13 cellular contexts compared by ENCODE assay signal in genomic region chr7:29854257-29854938, GRCh38. TPM values are rescaled to one million over a fixed set of nuclear protein-coding genes. Genes with fewer than 3 reads are reported as not detected.
A peak's percentile ranks its signal among the peaks of the same experiment; 100 is the strongest.
DNase-seq lines count a peak whose midpoint lies in the region; ATAC-seq and TF ChIP-seq lines count a peak whose summit lies in the region.
"Had no signal": no experiment of that assay in that cellular context is flagged by ENCODE, and none has a peak within 500 bp of the region (broad histone marks: within the 10 kb centered on the region; RNA-seq: fewer than 3 reads in every experiment).

No MANE protein-coding gene starts in this region.

- H3K4me3 Mint-ChIP-seq in activated naive CD4-positive, alpha-beta T cell treated with anti-CD3 and anti-CD28 coated beads for 36 hours = no peak overlapping the region
- H3K4me3 Mint-ChIP-seq: CD8-positive, alpha-beta T cell had no signal

- H3K9me3 ChIP-seq in GM23248 (ENCODE audit: low read depth) (no peaks in the 10 kb centered on the region), mucosa of descending colon (no peaks in the 10 kb centered on the region)
- H3K9me3 ChIP-seq: tibial nerve had no signal

- H4K20me1 ChIP-seq in GM23248 (ENCODE audit: insufficient read depth) = no peaks in the 10 kb centered on the region

- H3K36me3 ChIP-seq in GM23248 (ENCODE audit: low read depth) (no peaks in the 10 kb centered on the region), brain microvascular endothelial cell (replicated peaks) (no peaks in the 10 kb centered on the region), mucosa of descending colon (ENCODE audit: low read depth) (no peaks in the 10 kb centered on the region)
- H3K36me3 ChIP-seq: tibial nerve had no signal

- H3K4me3 ChIP-seq in GM23248 = no peak overlapping the region
- H3K4me3 ChIP-seq in brain microvascular endothelial cell (ENCODE audit: low read depth, low read length) = no peak overlapping the region
- H3K4me3 ChIP-seq in mucosa of descending colon = no peak overlapping the region
- H3K4me3 ChIP-seq: tibial nerve had no signal

- no peaks in the 10 kb centered on the region for H3K9me3 Mint-ChIP-seq in activated naive CD4-positive, alpha-beta T cell treated with anti-CD3 and anti-CD28 coated beads for 36 hours
- H3K9me3 Mint-ChIP-seq: CD8-positive, alpha-beta T cell had no signal

- peak; percentile 29 for TF ChIP-seq CTCF in brain microvascular endothelial cell (IDR thresholded peaks at IDR 0.05; ENCODE audit: low read depth, low read length, missing control alignments)
- TF ChIP-seq CTCF in mucosa of descending colon (IDR thresholded peaks at IDR 0.05) = no peak

- no peaks in the 10 kb centered on the region for H3K9me2 ChIP-seq in GM23248 (ENCODE audit: insufficient read depth)

- H3K36me3 Mint-ChIP-seq in activated naive CD4-positive, alpha-beta T cell treated with anti-CD3 and anti-CD28 coated beads for 36 hours (ENCODE audit: low read depth) = no peaks in the 10 kb centered on the region
- H3K36me3 Mint-ChIP-seq: CD8-positive, alpha-beta T cell had no signal

- ATAC-seq in mucosa of descending colon (peak; percentile 36), GM19463 (IDR thresholded peaks at IDR 0.05; ENCODE audit: unreplicated experiment) (no peak), GM21576 (IDR thresholded peaks at IDR 0.05; ENCODE audit: unreplicated experiment) (no peak)
- ATAC-seq: CD8-positive, alpha-beta T cell; left lobe of liver had no signal

- intact Hi-C loops in mucosa of descending colon (cut with DNase I, micrococcal nuclease) (no loop called here), posterior vena cava (cut with DNase I) (loop anchor here in 1 of 2 donors (5.0 kb wide), 1 partner anchor 1317 kb away; no protein-coding TSS in a partner anchor)
- intact Hi-C loops in activated naive CD4-positive, alpha-beta T cell treated with anti-CD3 and anti-CD28 coated beads for 36 hours (cut with micrococcal nuclease) = no loop called here

- no peak overlapping the region for H2AFZ ChIP-seq in GM23248
- H2AFZ ChIP-seq: parathyroid adenoma had no signal

- H3K79me2 ChIP-seq in GM23248 (ENCODE audit: insufficient read depth) = no peaks in the 10 kb centered on the region
- H3K79me2 ChIP-seq: parathyroid adenoma had no signal

- WGBS in GM23248 (ENCODE audit: low coverage in 1 of 2, low lambda C conversion rate in 2 of 2, missing lambda C conversion rate in 2 of 2), 2 experiments = 32 to 34% methylated on average over 8 of the region's 8 CpGs

- no peak overlapping the region for H3K27ac ChIP-seq in GM23248
- no peak overlapping the region for H3K27ac ChIP-seq in brain microvascular endothelial cell
- H3K27ac ChIP-seq: parathyroid adenoma, tibial nerve, VCaP had no signal

- no peak overlapping the region for H3K4me2 ChIP-seq in GM23248 (ENCODE audit: unreplicated experiment)

- DNase-seq in GM23248 (peak; percentile 46), NCI-H1105 (lab: John Stamatoyannopoulos, UW) (peak; percentile 57), brain microvascular endothelial cell (no peak), mucosa of descending colon (no peak), posterior vena cava (ENCODE audit: low spot score) (no peak)
- DNase-seq in activated naive CD4-positive, alpha-beta T cell treated with anti-CD3 and anti-CD28 coated beads for 36 hours = no peak
- DNase-seq: CD8-positive, alpha-beta T cell had no signal

- no peaks in the 10 kb centered on the region for H3K27me3 Mint-ChIP-seq in activated naive CD4-positive, alpha-beta T cell treated with anti-CD3 and anti-CD28 coated beads for 36 hours (ENCODE audit: low read depth)

- H3K27me3 ChIP-seq in GM23248 (replicated peaks; ENCODE audit: insufficient read depth) (peaks cover 36% of the 10 kb centered on the region), brain microvascular endothelial cell (replicated peaks) (no peaks in the 10 kb centered on the region)
- H3K27me3 ChIP-seq: tibial nerve had no signal

- CTCF ChIA-PET in activated naive CD4-positive, alpha-beta T cell treated with anti-CD3 and anti-CD28 coated beads for 36 hours (lab: Charles Lee) = no interaction called here

- no peak overlapping the region for H3K9ac ChIP-seq in GM23248
- H3K9ac ChIP-seq: parathyroid adenoma had no signal

- no peak overlapping the region for H3K27ac Mint-ChIP-seq in activated naive CD4-positive, alpha-beta T cell treated with anti-CD3 and anti-CD28 coated beads for 36 hours
- H3K27ac Mint-ChIP-seq: CD8-positive, alpha-beta T cell had no signal

- H3F3A ChIP-seq in GM23248 (ENCODE audit: insufficient read depth) = no peaks in the 10 kb centered on the region

- no peaks in the 10 kb centered on the region for H3K4me1 Mint-ChIP-seq in activated naive CD4-positive, alpha-beta T cell treated with anti-CD3 and anti-CD28 coated beads for 36 hours (ENCODE audit: low read depth)

- H3K4me1 ChIP-seq in GM23248 (ENCODE audit: insufficient read depth) (0 out of 2 replicates have a peak, but pooled peaks cover 3% of the 10 kb centered on the region), mucosa of descending colon (ENCODE audit: low read depth) (no peaks in the 10 kb centered on the region)
- H3K4me1 ChIP-seq: parathyroid adenoma, tibial nerve had no signal

- in situ Hi-C loops in GM23248 (cut with MboI) = no loop called here
- in situ Hi-C loops in brain microvascular endothelial cell (cut with HindIII; ENCODE audit: low pct_ligation_motif_present, low sequenced_read_pairs) = no loop called here

RNA-seq across cellular contexts. Expression of gene WIPF3, which starts 48.1 kb away (rescaled TPM):
- total RNA-seq in GM23248 (2014; rRNA removed; shearing (Covaris generic)) = not detected in 2 replicates
- polyA plus RNA-seq in GM23248 (2016; fragmentation: Nextera tagmentation; extraction: Ambion mirVana) = not detected in 2 replicates
- total RNA-seq in mucosa of descending colon (1 to 10 TPM in 2 of 3 donors, under 1 TPM in 1; 0.89 to 2.2 (median 1.2) TPM), posterior vena cava (10 to 100 TPM; 20.8 to 21.4 TPM)
- not detected for total RNA-seq in activated naive CD4-positive, alpha-beta T cell treated with anti-CD3 and anti-CD28 coated beads for 36 hours
- total RNA-seq: CD8-positive, alpha-beta T cell had no signal

Comparison
In these comparisons a context has a peak if more than half of its experiments do, and no peak if none do; other contexts are left out.
1. DNase-seq: peak in GM23248 (single experiment) and NCI-H1105 (single experiment); none in brain microvascular endothelial cell (single experiment), mucosa of descending colon (0 of 3), activated naive CD4-positive, alpha-beta T cell treated with anti-CD3 and anti-CD28 coated beads for 36 hours (single experiment) and posterior vena cava (single experiment).
2. RNA of gene WIPF3, which starts 48.1 kb away (total RNA-seq): 20.8 to 21.4 TPM in posterior vena cava; 0.89 to 2.2 TPM in mucosa of descending colon, not detected in activated naive CD4-positive, alpha-beta T cell treated with anti-CD3 and anti-CD28 coated beads for 36 hours and not detected in GM23248; every median in the first group is over 4 times any median in the second.